Comparison of ENCODE assay signal across 12 cellular contexts in the genomic region with DNA sequence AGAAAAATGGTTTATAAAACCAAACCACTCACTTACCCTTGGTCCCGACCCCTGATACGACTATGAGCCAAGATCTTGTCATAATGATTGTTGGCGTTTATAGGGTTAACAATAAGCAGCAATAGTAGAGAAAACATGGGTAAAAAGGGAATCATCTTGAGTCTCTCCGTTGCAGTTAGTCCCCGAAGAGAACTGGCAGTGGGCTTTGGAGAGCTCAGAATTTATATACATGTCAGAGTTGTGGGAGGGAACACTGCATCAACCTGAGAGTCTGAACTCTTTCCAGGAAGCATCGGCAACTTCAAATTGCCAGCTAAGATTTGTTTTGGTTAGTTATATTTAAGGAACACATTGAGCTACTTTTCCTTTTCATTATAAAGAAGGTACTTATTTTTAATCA. TPM values are rescaled to one million over a fixed set of nuclear protein-coding genes. Genes with fewer than 3 reads are reported as not detected.
DNase-seq lines count a peak whose midpoint lies in the region; ATAC-seq and TF ChIP-seq lines count a peak whose summit lies in the region.
"Had no signal": no experiment of that assay in that cellular context is flagged by ENCODE, and none has a peak within 500 bp of the region (broad histone marks: within the 10 kb centered on the region; RNA-seq: fewer than 3 reads in every experiment).

A gene with protein sequence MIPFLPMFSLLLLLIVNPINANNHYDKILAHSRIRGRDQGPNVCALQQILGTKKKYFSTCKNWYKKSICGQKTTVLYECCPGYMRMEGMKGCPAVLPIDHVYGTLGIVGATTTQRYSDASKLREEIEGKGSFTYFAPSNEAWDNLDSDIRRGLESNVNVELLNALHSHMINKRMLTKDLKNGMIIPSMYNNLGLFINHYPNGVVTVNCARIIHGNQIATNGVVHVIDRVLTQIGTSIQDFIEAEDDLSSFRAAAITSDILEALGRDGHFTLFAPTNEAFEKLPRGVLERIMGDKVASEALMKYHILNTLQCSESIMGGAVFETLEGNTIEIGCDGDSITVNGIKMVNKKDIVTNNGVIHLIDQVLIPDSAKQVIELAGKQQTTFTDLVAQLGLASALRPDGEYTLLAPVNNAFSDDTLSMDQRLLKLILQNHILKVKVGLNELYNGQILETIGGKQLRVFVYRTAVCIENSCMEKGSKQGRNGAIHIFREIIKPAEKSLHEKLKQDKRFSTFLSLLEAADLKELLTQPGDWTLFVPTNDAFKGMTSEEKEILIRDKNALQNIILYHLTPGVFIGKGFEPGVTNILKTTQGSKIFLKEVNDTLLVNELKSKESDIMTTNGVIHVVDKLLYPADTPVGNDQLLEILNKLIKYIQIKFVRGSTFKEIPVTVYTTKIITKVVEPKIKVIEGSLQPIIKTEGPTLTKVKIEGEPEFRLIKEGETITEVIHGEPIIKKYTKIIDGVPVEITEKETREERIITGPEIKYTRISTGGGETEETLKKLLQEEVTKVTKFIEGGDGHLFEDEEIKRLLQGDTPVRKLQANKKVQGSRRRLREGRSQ (minus strand): TSS at position 197 of the 400 bp plus-strand sequence. CDS start 42 bp downstream, at position 155.

- peak within 1 kb of the TSS; percentile 75 for H3K4me3 Mint-ChIP-seq in nephron progenitor cell
- H3K4me3 Mint-ChIP-seq: activated CD4-positive, alpha-beta T cell treated with anti-CD3 and anti-CD28 coated beads, Interleukin-2, amount 10 ng/mL, durations not matched to agents 24 days and 14 days; activated naive CD4-positive, alpha-beta T cell treated with anti-CD3 and anti-CD28 coated beads, Interleukin-2, amount 50 U/mL, for 24 hours; natural killer cell treated with Interleukin-12 subunit alpha and Interleukin-12 subunit beta and Interleukin-15 and Interleukin-18, amount 100 ng/mL, for 72 hours had no signal

- DNase-seq in foreskin fibroblast: peak in 1 of 2 donors; percentile 20
- DNase-seq in nephron progenitor cell: peak; percentile 20
- no peak for DNase-seq in ureter (ENCODE audit: low spot score)
- DNase-seq in kidney glomerular epithelial cell (lab: John Stamatoyannopoulos, UW): no peak
- no peak for DNase-seq in Karpas-422
- no peak for DNase-seq in ACHN
- DNase-seq: activated CD4-positive, alpha-beta T cell treated with anti-CD3 and anti-CD28 coated beads, Interleukin-2, amount 10 ng/mL, durations not matched to agents 24 days and 14 days; SJCRH30 had no signal

- H3K27ac Mint-ChIP-seq in nephron progenitor cell: no peak within 1 kb of the TSS
- H3K27ac Mint-ChIP-seq: activated CD4-positive, alpha-beta T cell treated with anti-CD3 and anti-CD28 coated beads, Interleukin-2, amount 10 ng/mL, durations not matched to agents 24 days and 14 days; activated naive CD4-positive, alpha-beta T cell treated with anti-CD3 and anti-CD28 coated beads, Interleukin-2, amount 50 U/mL, for 24 hours; natural killer cell treated with Interleukin-12 subunit alpha and Interleukin-12 subunit beta and Interleukin-15 and Interleukin-18, amount 100 ng/mL, for 72 hours had no signal

- peaks cover 4% of the 10 kb centered on the region for H3K27me3 Mint-ChIP-seq in nephron progenitor cell (ENCODE audit: low read depth, poor library complexity)
- H3K27me3 Mint-ChIP-seq: activated CD4-positive, alpha-beta T cell treated with anti-CD3 and anti-CD28 coated beads, Interleukin-2, amount 10 ng/mL, durations not matched to agents 24 days and 14 days; activated naive CD4-positive, alpha-beta T cell treated with anti-CD3 and anti-CD28 coated beads, Interleukin-2, amount 50 U/mL, for 24 hours; natural killer cell treated with Interleukin-12 subunit alpha and Interleukin-12 subunit beta and Interleukin-15 and Interleukin-18, amount 100 ng/mL, for 72 hours had no signal

- no peak within 1 kb of the TSS for H3K27ac ChIP-seq in adipose tissue (ENCODE audit: low read depth, low read length)
- H3K27ac ChIP-seq in Karpas-422 (ENCODE audit: low read length): no peak within 1 kb of the TSS
- H3K27ac ChIP-seq: SJCRH30 had no signal

- 24 to 30% (median 29%) methylated on average over 6 of the region's 6 CpGs for WGBS in adipose tissue, 3 donors

- H3K27me3 ChIP-seq in Karpas-422 (ENCODE audit: low read length): no peaks in the 10 kb centered on the region
- H3K27me3 ChIP-seq: SJCRH30 had no signal

- peaks cover 27% of the 10 kb centered on the region for H3K4me1 Mint-ChIP-seq in nephron progenitor cell
- H3K4me1 Mint-ChIP-seq: activated CD4-positive, alpha-beta T cell treated with anti-CD3 and anti-CD28 coated beads, Interleukin-2, amount 10 ng/mL, durations not matched to agents 24 days and 14 days; activated naive CD4-positive, alpha-beta T cell treated with anti-CD3 and anti-CD28 coated beads, Interleukin-2, amount 50 U/mL, for 24 hours had no signal

- no peaks in the 10 kb centered on the region for H4K20me1 ChIP-seq in Karpas-422 (ENCODE audit: insufficient read depth, low read depth, low read length)

- H3K9me3 Mint-ChIP-seq in nephron progenitor cell: no peaks in the 10 kb centered on the region
- H3K9me3 Mint-ChIP-seq: activated CD4-positive, alpha-beta T cell treated with anti-CD3 and anti-CD28 coated beads, Interleukin-2, amount 10 ng/mL, durations not matched to agents 24 days and 14 days; activated naive CD4-positive, alpha-beta T cell treated with anti-CD3 and anti-CD28 coated beads, Interleukin-2, amount 50 U/mL, for 24 hours had no signal

- no peaks in the 10 kb centered on the region for H3K4me1 ChIP-seq in Karpas-422 (ENCODE audit: low read length)

- no peaks in the 10 kb centered on the region for H3K36me3 Mint-ChIP-seq in nephron progenitor cell (ENCODE audit: low read depth)
- H3K36me3 Mint-ChIP-seq: activated naive CD4-positive, alpha-beta T cell treated with anti-CD3 and anti-CD28 coated beads, Interleukin-2, amount 50 U/mL, for 24 hours; natural killer cell treated with Interleukin-12 subunit alpha and Interleukin-12 subunit beta and Interleukin-15 and Interleukin-18, amount 100 ng/mL, for 72 hours had no signal

- H3K4me2 ChIP-seq in Karpas-422 (ENCODE audit: low read depth, low read length, poor library complexity, severe bottlenecking): no peak within 1 kb of the TSS

- no peaks in the 10 kb centered on the region for H3K36me3 ChIP-seq in Karpas-422 (ENCODE audit: insufficient read depth, low read length)
- H3K36me3 ChIP-seq: SJCRH30 had no signal

- no peaks in the 10 kb centered on the region for H3K79me2 ChIP-seq in Karpas-422 (ENCODE audit: low read length)

- no peaks in the 10 kb centered on the region for H3K9me3 ChIP-seq in Karpas-422 (ENCODE audit: low read length)
- H3K9me3 ChIP-seq: SJCRH30 had no signal

- no peak within 1 kb of the TSS for H2AFZ ChIP-seq in Karpas-422 (ENCODE audit: low read length)

- no peak for ATAC-seq in GM18868 (IDR thresholded peaks at IDR 0.05; ENCODE audit: unreplicated experiment)
- ATAC-seq: natural killer cell treated with Interleukin-12 subunit alpha and Interleukin-12 subunit beta and Interleukin-15 and Interleukin-18, amount 100 ng/mL, for 72 hours had no signal

- TF ChIP-seq CTCF in foreskin fibroblast (IDR thresholded peaks at IDR 0.05; ENCODE audit: low read depth, low read length) (no peak), nephron progenitor cell (IDR thresholded peaks at IDR 0.05) (no peak)

- peak within 1 kb of the TSS; percentile 17 to 69 for H3K4me3 ChIP-seq in foreskin fibroblast (ENCODE audit: low read depth in 1 of 2, low read length in 2 of 2)
- H3K4me3 ChIP-seq in Karpas-422 (ENCODE audit: low read length): no peak within 1 kb of the TSS
- H3K4me3 ChIP-seq: SJCRH30 had no signal

- in situ Hi-C loops in ACHN (cut with HindIII; ENCODE audit: low pct_ligation_motif_present, low pct_unique_long_range_greater_than_20kb, low sequenced_read_pairs): no loop called here

- no peaks in the 10 kb centered on the region for H3K9me2 ChIP-seq in Karpas-422 (replicated peaks; ENCODE audit: insufficient read depth, low read length)

- no peak within 1 kb of the TSS for H3K9ac ChIP-seq in Karpas-422 (ENCODE audit: low read length)

RNA-seq across cellular contexts. Expression of the gene that starts here (rescaled TPM):
- polyA plus RNA-seq in adipose tissue: 10 to 100 TPM in 2 of 3 donors, 1 to 10 TPM in 1; 3.8 to 44.0 (median 29.4) TPM
- 69.5 TPM for total RNA-seq in ureter
- not detected in 2 replicates for total RNA-seq in Karpas-422 (2014; rRNA removed; shearing (Covaris generic); ENCODE audit: low replicate concordance)
- total RNA-seq: activated CD4-positive, alpha-beta T cell treated with anti-CD3 and anti-CD28 coated beads, Interleukin-2, amount 10 ng/mL, durations not matched to agents 24 days and 14 days; natural killer cell treated with Interleukin-12 subunit alpha and Interleukin-12 subunit beta and Interleukin-15 and Interleukin-18, amount 100 ng/mL, for 72 hours had no signal

Comparison
In these comparisons a context has a peak if more than half of its experiments do, and no peak if none do; other contexts are left out.
1. RNA of the gene that starts here (total RNA-seq): 69.5 TPM in ureter (single experiment); not detected in Karpas-422; every median in the first group is over 10 times any median in the second.